In the genomic region with DNA sequence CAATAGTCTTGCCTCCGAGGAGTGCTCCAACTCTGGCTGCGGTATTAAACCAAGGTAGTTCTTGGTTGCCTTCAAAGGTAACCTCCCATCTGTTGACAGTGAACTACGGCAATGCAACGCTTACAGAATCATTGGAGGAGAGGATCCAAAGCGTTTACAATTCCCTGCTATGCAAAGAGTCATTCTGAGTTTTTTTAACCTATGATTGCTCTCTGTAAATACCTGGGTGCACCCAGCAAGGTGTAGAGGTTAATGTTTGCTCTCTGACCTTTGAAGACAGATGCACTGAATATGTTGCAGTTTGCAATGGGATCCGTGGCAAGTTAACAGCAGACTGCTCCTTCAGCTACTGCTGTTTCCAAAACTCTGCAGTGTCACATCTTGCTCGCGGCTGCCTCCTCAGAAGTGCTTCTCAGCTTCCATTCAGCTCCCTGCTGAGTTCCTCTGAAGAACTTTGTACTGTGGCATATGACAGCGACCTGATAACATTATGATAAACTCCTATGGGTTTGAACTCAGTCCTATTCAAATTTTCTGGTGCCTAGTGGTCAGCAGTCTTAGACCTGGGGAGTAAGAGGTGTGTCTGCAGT, we compare ENCODE assay signal across 17 cellular contexts. TPM values are rescaled to one million over a fixed set of nuclear protein-coding genes. Genes with fewer than 3 reads are reported as not detected.
DNase-seq lines count a peak whose midpoint lies in the region; ATAC-seq, FAIRE-seq and TF ChIP-seq lines count a peak whose summit lies in the region.
"Had no signal": no experiment of that assay in that cellular context is flagged by ENCODE, and none has a peak within 500 bp of the region (broad histone marks: within the 10 kb centered on the region; RNA-seq: fewer than 3 reads in every experiment).

No MANE protein-coding gene starts in this region.

- peak; percentile 58 for ATAC-seq in WTC11
- peak; percentile 7 to 11 for ATAC-seq in lower lobe of right lung
- no peak for ATAC-seq in GM18868 (IDR thresholded peaks at IDR 0.05; ENCODE audit: unreplicated experiment)
- ATAC-seq in GM19397 (IDR thresholded peaks at IDR 0.05; ENCODE audit: unreplicated experiment), result no peak
- ATAC-seq in HG03196 (IDR thresholded peaks at IDR 0.05; ENCODE audit: unreplicated experiment), result no peak
- ATAC-seq: gastroesophageal sphincter, Panc1 had no signal

- H3K27ac ChIP-seq in lower lobe of right lung (peak overlapping the region; percentile 44), smooth muscle cell (ENCODE audit: low read depth) (peak overlapping the region; percentile 93), kidney (ENCODE audit: low read depth in 2 of 2, low read length in 2 of 2) (peak overlapping the region in 1 of 2 donors; percentile 5)
- H3K27ac ChIP-seq: gastroesophageal sphincter had no signal

- WGBS in smooth muscle cell (ENCODE audit: low lambda C conversion rate), result 47% methylated on average over 9 of the region's 9 CpGs

- H3K4me3 Mint-ChIP-seq in WTC11, result peak overlapping the region; percentile 52
- H3K4me3 Mint-ChIP-seq: activated CD4-positive, alpha-beta memory T cell treated with anti-CD3 and anti-CD28 coated beads for 36 hours; activated T-helper 1 cell treated with anti-CD3 and anti-CD28 coated beads, Interleukin-12 subunit alpha, Interleukin-12 subunit beta, Interleukin-2, Interleukin-4 antibody, amounts not matched to agents 30 ng/mL and 10 ng/mL and 1 ng/mL, durations not matched to agents 14 hours and 24 hours and 36 hours had no signal

- no peaks in the 10 kb centered on the region for H3K27me3 Mint-ChIP-seq in WTC11 (ENCODE audit: low read depth)

- H3K9me3 ChIP-seq in lower lobe of right lung (no peaks in the 10 kb centered on the region), smooth muscle cell (replicated peaks; ENCODE audit: low read depth) (no peaks in the 10 kb centered on the region), kidney (ENCODE audit: control insufficient read depth in 1 of 2, low read length in 2 of 2) (no peaks in the 10 kb centered on the region)
- H3K9me3 ChIP-seq: adrenal gland, gastroesophageal sphincter had no signal

- H3K4me2 ChIP-seq in smooth muscle cell, result peak overlapping the region; percentile 72

- no peaks in the 10 kb centered on the region for H3K36me3 Mint-ChIP-seq in WTC11
- H3K36me3 Mint-ChIP-seq: activated CD4-positive, alpha-beta memory T cell treated with anti-CD3 and anti-CD28 coated beads for 36 hours had no signal

- H3F3A ChIP-seq in smooth muscle cell (ENCODE audit: low read depth), result no peaks in the 10 kb centered on the region

- POLR2A ChIA-PET in WTC11 (lab: Charles Lee), result no interaction called here

- H3K27me3 ChIP-seq in lower lobe of right lung (ENCODE audit: low read depth) (no peaks in the 10 kb centered on the region), smooth muscle cell (ENCODE audit: low read depth) (no peaks in the 10 kb centered on the region)
- H3K27me3 ChIP-seq: adrenal gland, gastroesophageal sphincter had no signal

- H3K4me1 ChIP-seq in lower lobe of right lung, result peaks cover 25% of the 10 kb centered on the region
- H3K4me1 ChIP-seq in smooth muscle cell (ENCODE audit: low read depth), result peaks cover 29% of the 10 kb centered on the region
- peaks cover 11 to 19% of the 10 kb centered on the region in 2 donors for H3K4me1 ChIP-seq in kidney (ENCODE audit: control insufficient read depth in 1 of 2, insufficient read depth in 1 of 2, low read depth in 1 of 2, low read length in 2 of 2)
- H3K4me1 ChIP-seq: adrenal gland had no signal

- no peak for TF ChIP-seq CTCF in WTC11 (IDR thresholded peaks at IDR 0.05)
- no peak for TF ChIP-seq CTCF in lower lobe of right lung (IDR thresholded peaks at IDR 0.05)
- TF ChIP-seq CTCF in smooth muscle cell (IDR thresholded peaks at IDR 0.05; ENCODE audit: borderline replicate concordance, insufficient read depth, poor library complexity, severe bottlenecking), result no peak
- no peak for TF ChIP-seq CTCF in kidney (IDR thresholded peaks at IDR 0.05; ENCODE audit: borderline replicate concordance, extremely low read depth, insufficient read depth)

- H2AFZ ChIP-seq in smooth muscle cell (ENCODE audit: low read depth), result no peak overlapping the region

- H3K9ac ChIP-seq in smooth muscle cell (ENCODE audit: low read depth), result no peak overlapping the region
- H3K9ac ChIP-seq in kidney (ENCODE audit: low read length in 2 of 2), result no peak overlapping the region

- H4K20me1 ChIP-seq in smooth muscle cell (ENCODE audit: low read depth), result no peaks in the 10 kb centered on the region

- H3K36me3 ChIP-seq in lower lobe of right lung (no peaks in the 10 kb centered on the region), smooth muscle cell (ENCODE audit: low read depth) (no peaks in the 10 kb centered on the region), kidney (ENCODE audit: control insufficient read depth in 1 of 2, insufficient read depth in 2 of 2, low read length in 2 of 2) (no peaks in the 10 kb centered on the region)
- H3K36me3 ChIP-seq: adrenal gland, gastroesophageal sphincter had no signal

- H3K4me1 Mint-ChIP-seq in WTC11, result peaks cover 60% of the 10 kb centered on the region

- DNase-seq in GM12891 (ENCODE audit: insufficient read length, low spot score) (no peak), WTC11 (ENCODE audit: low spot score) (no peak), lower lobe of right lung (no peak), smooth muscle cell (lab: John Stamatoyannopoulos, UW; ENCODE audit: unreplicated experiment) (no peak), kidney (no peak)
- DNase-seq: activated CD4-positive, alpha-beta memory T cell treated with anti-CD3 and anti-CD28 coated beads for 36 hours; adrenal gland; cerebellar nuclear complex; NCI-H187; NCI-H524 treated with DMSO at 0.1 percent for 48 hours; stimulated activated naive CD4-positive, alpha-beta T cell had no signal

- peaks cover 9% of the 10 kb centered on the region for H3K79me2 ChIP-seq in smooth muscle cell (ENCODE audit: low read depth)

- no peak for TF ChIP-seq POLR2A in GM12891 (IDR thresholded peaks at IDR 0.05; ENCODE audit: low read depth, low read length)

- CTCF ChIA-PET in WTC11 (lab: Charles Lee), result interaction anchor here (1.2 kb wide), 1 partner anchor 81 kb away, joined by 3 read pairs; no protein-coding TSS in a partner anchor

- intact Hi-C loops in lower lobe of right lung (cut with DNase I), result no loop called here
- intact Hi-C loops in kidney (cut with DNase I), result no loop called here

- H3K4me3 ChIP-seq in lower lobe of right lung (peak overlapping the region; percentile 36), smooth muscle cell (peak overlapping the region; percentile 49), kidney (ENCODE audit: low read length in 2 of 2) (peak overlapping the region in 1 of 2 donors; percentile 54)
- H3K4me3 ChIP-seq: adrenal gland had no signal

- H3K9me3 Mint-ChIP-seq in WTC11, result no peaks in the 10 kb centered on the region
- H3K9me3 Mint-ChIP-seq: activated CD4-positive, alpha-beta memory T cell treated with anti-CD3 and anti-CD28 coated beads for 36 hours; activated T-helper 1 cell treated with anti-CD3 and anti-CD28 coated beads, Interleukin-12 subunit alpha, Interleukin-12 subunit beta, Interleukin-2, Interleukin-4 antibody, amounts not matched to agents 30 ng/mL and 10 ng/mL and 1 ng/mL, durations not matched to agents 14 hours and 24 hours and 36 hours had no signal

- peak; percentile 9 for FAIRE-seq in GM12891 (lab: Jason Lieb, UNC)
- FAIRE-seq in kidney (lab: Jason Lieb, UNC), result no peak

- H3K27ac Mint-ChIP-seq in WTC11, result peak overlapping the region; percentile 69
- H3K27ac Mint-ChIP-seq: activated CD4-positive, alpha-beta memory T cell treated with anti-CD3 and anti-CD28 coated beads for 36 hours; activated T-helper 1 cell treated with anti-CD3 and anti-CD28 coated beads, Interleukin-12 subunit alpha, Interleukin-12 subunit beta, Interleukin-2, Interleukin-4 antibody, amounts not matched to agents 30 ng/mL and 10 ng/mL and 1 ng/mL, durations not matched to agents 14 hours and 24 hours and 36 hours had no signal

TF ChIP-seq in GM12891, 5 proteins besides CTCF, POLR2A, EP300 and RAD21:
- TF ChIP-seq SPI1 (IDR thresholded peaks at IDR 0.05; ENCODE audit: low read depth, low read length) (no peak), PAX5 (IDR thresholded peaks at IDR 0.05; ENCODE audit: insufficient read depth, low read length, severe bottlenecking) (no peak), POLR2AphosphoS5 (IDR thresholded peaks at IDR 0.05; ENCODE audit: low read depth, low read length) (no peak)
TF ChIP-seq in GM12891: peak in this region for 0.

TF ChIP-seq in WTC11, 78 proteins besides CTCF, POLR2A, EP300 and RAD21 (continues in another document):
- TF ChIP-seq, protein P1, sequence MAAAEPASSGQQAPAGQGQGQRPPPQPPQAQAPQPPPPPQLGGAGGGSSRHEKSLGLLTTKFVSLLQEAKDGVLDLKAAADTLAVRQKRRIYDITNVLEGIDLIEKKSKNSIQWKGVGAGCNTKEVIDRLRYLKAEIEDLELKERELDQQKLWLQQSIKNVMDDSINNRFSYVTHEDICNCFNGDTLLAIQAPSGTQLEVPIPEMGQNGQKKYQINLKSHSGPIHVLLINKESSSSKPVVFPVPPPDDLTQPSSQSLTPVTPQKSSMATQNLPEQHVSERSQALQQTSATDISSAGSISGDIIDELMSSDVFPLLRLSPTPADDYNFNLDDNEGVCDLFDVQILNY (CRISPR knock-in tag; IDR thresholded peaks at IDR 0.05), result no peak
- TF ChIP-seq, protein P2, sequence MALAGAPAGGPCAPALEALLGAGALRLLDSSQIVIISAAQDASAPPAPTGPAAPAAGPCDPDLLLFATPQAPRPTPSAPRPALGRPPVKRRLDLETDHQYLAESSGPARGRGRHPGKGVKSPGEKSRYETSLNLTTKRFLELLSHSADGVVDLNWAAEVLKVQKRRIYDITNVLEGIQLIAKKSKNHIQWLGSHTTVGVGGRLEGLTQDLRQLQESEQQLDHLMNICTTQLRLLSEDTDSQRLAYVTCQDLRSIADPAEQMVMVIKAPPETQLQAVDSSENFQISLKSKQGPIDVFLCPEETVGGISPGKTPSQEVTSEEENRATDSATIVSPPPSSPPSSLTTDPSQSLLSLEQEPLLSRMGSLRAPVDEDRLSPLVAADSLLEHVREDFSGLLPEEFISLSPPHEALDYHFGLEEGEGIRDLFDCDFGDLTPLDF (CRISPR knock-in tag; IDR thresholded peaks at IDR 0.05), result no peak

RNA-seq across cellular contexts. Expression of a gene that starts 29.0 kb away (rescaled TPM):
- polyA plus RNA-seq in GM12891 (2012; ENCODE audit: low read depth, missing spikeins), result 3.5 TPM
- total RNA-seq in WTC11 (2021), result 19.7 to 23.4 TPM (median 20.6 TPM) in 3 replicates
- total RNA-seq in lower lobe of right lung, result 37.2 TPM
- 52.3 and 68.8 TPM in 2 replicates for total RNA-seq in smooth muscle cell
- 43.3 and 69.4 TPM in 2 replicates for polyA plus RNA-seq in smooth muscle cell
- total RNA-seq in kidney, result 63.8 TPM
- polyA plus RNA-seq in kidney (ENCODE audit: insufficient read depth, low read depth, low replicate concordance), result 10.4 TPM

Comparison
In these comparisons a context has a peak if more than half of its experiments do, and no peak if none do; other contexts are left out.
1. ATAC-seq: peak in WTC11 (single experiment) and lower lobe of right lung (2 of 2); none in GM18868 (single experiment), GM19397 (single experiment) and HG03196 (single experiment).